ENCODE assay signal across 2 cellular contexts in genomic region chr2:226130192-226130591, GRCh38.
TF ChIP-seq lines count a peak whose summit lies in the region.

No MANE protein-coding gene starts in this region.

TF ChIP-seq in SK-N-SH, 30 proteins besides CTCF, POLR2A, EP300 and RAD21 (continued from another document):
- no peak for TF ChIP-seq RFX5 (IDR thresholded peaks at IDR 0.05; ENCODE audit: low read length)
- TF ChIP-seq GATA2 (CRISPR knock-in tag; IDR thresholded peaks at IDR 0.05), result no peak
- no peak for TF ChIP-seq POLR2AphosphoS5 (IDR thresholded peaks at IDR 0.05; ENCODE audit: low read depth, low read length)
- TF ChIP-seq FOXJ3 (CRISPR knock-in tag; IDR thresholded peaks at IDR 0.05), result no peak
- TF ChIP-seq, protein P1, sequence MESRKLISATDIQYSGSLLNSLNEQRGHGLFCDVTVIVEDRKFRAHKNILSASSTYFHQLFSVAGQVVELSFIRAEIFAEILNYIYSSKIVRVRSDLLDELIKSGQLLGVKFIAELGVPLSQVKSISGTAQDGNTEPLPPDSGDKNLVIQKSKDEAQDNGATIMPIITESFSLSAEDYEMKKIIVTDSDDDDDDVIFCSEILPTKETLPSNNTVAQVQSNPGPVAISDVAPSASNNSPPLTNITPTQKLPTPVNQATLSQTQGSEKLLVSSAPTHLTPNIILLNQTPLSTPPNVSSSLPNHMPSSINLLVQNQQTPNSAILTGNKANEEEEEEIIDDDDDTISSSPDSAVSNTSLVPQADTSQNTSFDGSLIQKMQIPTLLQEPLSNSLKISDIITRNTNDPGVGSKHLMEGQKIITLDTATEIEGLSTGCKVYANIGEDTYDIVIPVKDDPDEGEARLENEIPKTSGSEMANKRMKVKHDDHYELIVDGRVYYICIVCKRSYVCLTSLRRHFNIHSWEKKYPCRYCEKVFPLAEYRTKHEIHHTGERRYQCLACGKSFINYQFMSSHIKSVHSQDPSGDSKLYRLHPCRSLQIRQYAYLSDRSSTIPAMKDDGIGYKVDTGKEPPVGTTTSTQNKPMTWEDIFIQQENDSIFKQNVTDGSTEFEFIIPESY (IDR thresholded peaks at IDR 0.05; ENCODE audit: borderline replicate concordance, low read depth), result no peak

TF ChIP-seq in SK-N-SH treated with all-trans-retinoic acid at 6 μM for 48 hours, 23 proteins besides CTCF, POLR2A, EP300 and RAD21 (continued from another document):
- TF ChIP-seq SNAI2 (CRISPR knock-in tag; IDR thresholded peaks at IDR 0.05) (no peak), RARB (CRISPR knock-in tag; IDR thresholded peaks at IDR 0.05) (no peak)
TF ChIP-seq in SK-N-SH treated with all-trans-retinoic acid at 6 μM for 48 hours: peak in this region for 0.
